8 cellular contexts compared by ENCODE assay signal in the genomic region with DNA sequence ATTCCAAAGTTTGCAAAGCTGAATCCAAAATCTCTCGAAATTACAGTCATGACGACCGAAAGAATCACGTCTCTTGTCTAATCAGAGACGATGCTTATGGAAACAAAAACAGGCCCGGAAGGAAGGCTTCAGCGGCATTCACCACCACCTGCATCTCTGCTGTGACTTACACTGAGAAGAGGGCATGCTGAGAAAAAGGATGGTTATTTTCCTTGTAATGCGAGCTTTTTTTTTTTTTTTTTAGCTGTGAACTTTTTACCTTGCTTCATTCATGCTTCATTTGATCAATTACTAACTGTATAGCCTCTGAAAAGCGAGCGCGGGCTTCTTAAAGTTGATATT.
A peak's percentile ranks its signal among the peaks of the same experiment; 100 is the strongest.
DNase-seq lines count a peak whose midpoint lies in the region; ATAC-seq and TF ChIP-seq lines count a peak whose summit lies in the region.

No MANE protein-coding gene starts in this region.

- H3K79me2 ChIP-seq in KMS-11 (ENCODE audit: insufficient read depth, low read depth), result peaks cover 34% of the 10 kb centered on the region

- H4K20me1 ChIP-seq in KMS-11 (ENCODE audit: insufficient read depth), result no peaks in the 10 kb centered on the region

- peaks cover 54% of the 10 kb centered on the region for H3K36me3 Mint-ChIP-seq in Calu3 (ENCODE audit: insufficient read depth, unreplicated experiment)
- peaks cover 12% of the 10 kb centered on the region for H3K36me3 Mint-ChIP-seq in nephron progenitor cell (ENCODE audit: low read depth)

- H3K9ac ChIP-seq in KMS-11, result peak overlapping the region; percentile 77

- no TSS peak for BruUV-seq in Calu3 (replicated peaks; lab: Mats Ljungman, UMichigan)

- no peaks in the 10 kb centered on the region for H3K36me3 ChIP-seq in KMS-11 (ENCODE audit: insufficient read depth)

- peak overlapping the region; percentile 89 for H3K4me3 Mint-ChIP-seq in Calu3 (ENCODE audit: low read depth, unreplicated experiment)
- H3K4me3 Mint-ChIP-seq in nephron progenitor cell, result peak overlapping the region; percentile 89

- intact Hi-C loops in Calu3 (cut with micrococcal nuclease; ENCODE audit: unreplicated experiment), result loop anchor here (5.0 kb wide), 1 partner anchor 91 kb away; no protein-coding TSS in a partner anchor

- H3K9me3 Mint-ChIP-seq in Calu3 (ENCODE audit: low read depth, unreplicated experiment), result no peaks in the 10 kb centered on the region
- no peaks in the 10 kb centered on the region for H3K9me3 Mint-ChIP-seq in nephron progenitor cell

- H3K27me3 Mint-ChIP-seq in Calu3 (ENCODE audit: unreplicated experiment) (no peaks in the 10 kb centered on the region), nephron progenitor cell (ENCODE audit: low read depth, poor library complexity) (no peaks in the 10 kb centered on the region)

- H3K4me1 Mint-ChIP-seq in Calu3 (ENCODE audit: low read depth, unreplicated experiment) (peaks cover 48% of the 10 kb centered on the region), nephron progenitor cell (peaks cover 67% of the 10 kb centered on the region)

- H3K27ac ChIP-seq in KMS-11 (peak overlapping the region; percentile 68), coronary artery (peak overlapping the region; percentile 80 to 87)

- H2AFZ ChIP-seq in KMS-11 (ENCODE audit: low read depth), result peak overlapping the region; percentile 71

- peaks cover 58% of the 10 kb centered on the region for H3K4me1 ChIP-seq in KMS-11 (ENCODE audit: low read depth, poor library complexity, severe bottlenecking)

- no peak overlapping the region for H3K4me3 ChIP-seq in KMS-11 (IDR thresholded peaks at IDR 0.05; ENCODE audit: insufficient read depth, low read depth, low read length)
- H3K4me3 ChIP-seq in coronary artery, result peak overlapping the region; percentile 69

- CTCF ChIA-PET in Calu3 (lab: Charles Lee), result no interaction called here

- H3K27me3 ChIP-seq in KMS-11 (ENCODE audit: insufficient read depth, low read depth), result no peaks in the 10 kb centered on the region

- no peak for DNase-seq in Calu3
- no peak for DNase-seq in coronary artery (ENCODE audit: low spot score)
- no peak for DNase-seq in nephron progenitor cell
- no peak for DNase-seq in NCI-H446 treated with DMSO at 0.1 percent for 48 hours (lab: John Stamatoyannopoulos, UW)
- DNase-seq in NCI-H510A (lab: John Stamatoyannopoulos, UW), result no peak

- H3K27ac Mint-ChIP-seq in Calu3 (ENCODE audit: unreplicated experiment), result peak overlapping the region; percentile 85
- H3K27ac Mint-ChIP-seq in nephron progenitor cell, result peak overlapping the region; percentile 95

- peak overlapping the region; percentile 76 for H3K4me2 ChIP-seq in KMS-11

- ATAC-seq in GM18907 (IDR thresholded peaks at IDR 0.05; ENCODE audit: unreplicated experiment) (no peak), HG02759 (IDR thresholded peaks at IDR 0.05; ENCODE audit: unreplicated experiment) (no peak)

- no peak for TF ChIP-seq CTCF in Calu3 (IDR thresholded peaks at IDR 0.05; ENCODE audit: unreplicated experiment)
- TF ChIP-seq CTCF in KMS-11 (conservative IDR thresholded peaks at IDR 0.05; ENCODE audit: low read depth, low read length), result no peak
- TF ChIP-seq CTCF in coronary artery (IDR thresholded peaks at IDR 0.05), result no peak
- no peak for TF ChIP-seq CTCF in nephron progenitor cell (IDR thresholded peaks at IDR 0.05)
